ENCODE assay signal across 15 cellular contexts in genomic region chr2:234334146-234334545, GRCh38.
DNase-seq lines count a peak whose midpoint lies in the region; ATAC-seq and TF ChIP-seq lines count a peak whose summit lies in the region.
"Had no signal": no experiment of that assay in that cellular context is flagged by ENCODE, and none has a peak within 500 bp of the region (broad histone marks: within the 10 kb centered on the region; RNA-seq: fewer than 3 reads in every experiment).

No MANE protein-coding gene starts in this region.

- TF ChIP-seq EP300 in neural cell (conservative IDR thresholded peaks at IDR 0.05; ENCODE audit: poor library complexity, severe bottlenecking): no peak

- H3K4me3 ChIP-seq in GM23338 (no peak overlapping the region), neural cell (ENCODE audit: low read length) (no peak overlapping the region), A673 (ENCODE audit: low read depth, low read length, poor library complexity, severe bottlenecking) (no peak overlapping the region), GM23248 (no peak overlapping the region)
- H3K4me3 ChIP-seq: K562 had no signal

- H3K9me2 ChIP-seq in GM23338 (ENCODE audit: insufficient read depth) (no peaks in the 10 kb centered on the region; the same call in 1 of the 2 replicates), neural cell (ENCODE audit: insufficient read depth, low read length) (no peaks in the 10 kb centered on the region), GM23248 (ENCODE audit: insufficient read depth) (no peaks in the 10 kb centered on the region)

- H3K9me3 ChIP-seq in neural cell (ENCODE audit: low read length) (no peaks in the 10 kb centered on the region), A673 (ENCODE audit: low read depth, low read length, poor library complexity, severe bottlenecking) (no peaks in the 10 kb centered on the region), GM23248 (ENCODE audit: low read depth) (no peaks in the 10 kb centered on the region)

- BruUV-seq in A673 (replicated peaks; lab: Mats Ljungman, UMichigan): no TSS peak

- intact Hi-C loops in A673 (cut with micrococcal nuclease; ENCODE audit: unreplicated experiment): no loop called here

- H4K20me1 ChIP-seq in GM23338 (replicated peaks; ENCODE audit: insufficient read depth) (no peaks in the 10 kb centered on the region), neural cell (ENCODE audit: insufficient read depth) (no peaks in the 10 kb centered on the region), GM23248 (ENCODE audit: insufficient read depth) (no peaks in the 10 kb centered on the region)

- ATAC-seq in GM23338: peak; percentile 36
- ATAC-seq: CD8-positive, alpha-beta T cell; K562; T-cell had no signal

- CTCF ChIA-PET in RWPE1 (lab: Yijun Ruan, JAX): interaction anchor here (1.1 kb wide), 1 partner anchor 79 kb away, joined by 3 read pairs; no protein-coding TSS in a partner anchor
- CTCF ChIA-PET in A673 (lab: Charles Lee): no interaction called here

- H3K36me3 ChIP-seq in GM23338 (ENCODE audit: insufficient read depth) (no peaks in the 10 kb centered on the region), neural cell (ENCODE audit: insufficient read depth, low read length) (no peaks in the 10 kb centered on the region), A673 (ENCODE audit: insufficient read depth, low read length, poor library complexity, severe bottlenecking) (no peaks in the 10 kb centered on the region), GM23248 (ENCODE audit: low read depth) (no peaks in the 10 kb centered on the region)

- 46 to 53% methylated on average over 3 of the region's 3 CpGs for WGBS in GM23248 (ENCODE audit: low coverage in 1 of 2, low lambda C conversion rate in 2 of 2, missing lambda C conversion rate in 2 of 2), 2 experiments

- H3K9me3 Mint-ChIP-seq in GM23338: no peaks in the 10 kb centered on the region

- POLR2A ChIA-PET in RWPE1 (lab: Yijun Ruan, JAX; ENCODE audit: low non-redundant PET): no interaction called here
- POLR2A ChIA-PET in A673 (lab: Charles Lee; ENCODE audit: low non-redundant PET): no interaction called here

- no peak overlapping the region for H3K4me3 Mint-ChIP-seq in GM23338
- H3K4me3 Mint-ChIP-seq: CD8-positive, alpha-beta T cell; memory B cell; T-cell had no signal

- H3K9ac ChIP-seq in neural cell (ENCODE audit: low read length) (no peak overlapping the region), GM23248 (no peak overlapping the region)

- peaks cover 15% of the 10 kb centered on the region for H3K4me1 Mint-ChIP-seq in GM23338

- H3F3A ChIP-seq in GM23338 (replicated peaks; ENCODE audit: low read depth) (no peaks in the 10 kb centered on the region), neural cell (ENCODE audit: insufficient read depth, low read length, poor library complexity, severe bottlenecking) (no peaks in the 10 kb centered on the region), GM23248 (ENCODE audit: insufficient read depth) (peaks cover 7% of the 10 kb centered on the region; the same call in 1 of the 2 replicates)

- no peaks in the 10 kb centered on the region for H3K27me3 ChIP-seq in GM23338 (ENCODE audit: insufficient read depth)
- no peaks in the 10 kb centered on the region for H3K27me3 ChIP-seq in neural cell (ENCODE audit: insufficient read depth, low read depth, low read length)
- H3K27me3 ChIP-seq in A673 (replicated peaks; ENCODE audit: insufficient read depth, low read depth, low read length, poor library complexity): peaks cover 4% of the 10 kb centered on the region
- no peaks in the 10 kb centered on the region; the same call in 1 of the 2 replicates for H3K27me3 ChIP-seq in GM23248 (replicated peaks; ENCODE audit: insufficient read depth)

- no peak overlapping the region for H3K4me2 ChIP-seq in GM23338
- no peak overlapping the region for H3K4me2 ChIP-seq in neural cell (ENCODE audit: low read length)
- H3K4me2 ChIP-seq in GM23248 (ENCODE audit: unreplicated experiment): no peak overlapping the region

- no peaks in the 10 kb centered on the region for H3K79me2 ChIP-seq in GM23338 (replicated peaks; ENCODE audit: insufficient read depth)
- no peaks in the 10 kb centered on the region for H3K79me2 ChIP-seq in neural cell (replicated peaks; ENCODE audit: insufficient read depth, low read length)
- no peaks in the 10 kb centered on the region for H3K79me2 ChIP-seq in GM23248 (ENCODE audit: insufficient read depth)

- TF ChIP-seq CTCF in GM23338 (conservative IDR thresholded peaks at IDR 0.05; ENCODE audit: low read depth in 2 of 2) (no peak), RWPE1 (conservative IDR thresholded peaks at IDR 0.05; ENCODE audit: low read depth) (no peak), neural cell (IDR thresholded peaks at IDR 0.05; ENCODE audit: poor library complexity, severe bottlenecking) (no peak), A673 (conservative IDR thresholded peaks at IDR 0.05; ENCODE audit: low read depth, low read length) (no peak)

- in situ Hi-C loops in GM23248 (cut with MboI): no loop called here

- peak; percentile 29 for DNase-seq in GM23338 (ENCODE audit: low spot score)
- no peak for DNase-seq in RWPE1 (ENCODE audit: low spot score)
- DNase-seq in fibroblast of peridontal ligament (ENCODE audit: extremely low read depth): peak; percentile 62
- DNase-seq in A673 (ENCODE audit: low spot score): no peak
- DNase-seq in SHP77 treated with DMSO at 0.1 percent for 48 hours (lab: John Stamatoyannopoulos, UW): no peak
- DNase-seq in GM23248: no peak
- no peak for DNase-seq in stimulated activated CD4-positive, alpha-beta T cell treated with anti-CD3 and anti-CD28 coated beads, Interleukin-2, amount 100 ng/mL, for 48 hours
- DNase-seq: activated CD4-positive, alpha-beta T cell treated with anti-CD3 and anti-CD28 coated beads, Interleukin-2, amount 50 U/mL, for 1 hour; cerebellar nuclear complex; NCI-H2029; T-cell had no signal

- H3K27ac Mint-ChIP-seq in GM23338: no peak overlapping the region
- H3K27ac Mint-ChIP-seq: CD8-positive, alpha-beta T cell; memory B cell had no signal

- TF ChIP-seq RAD21 in neural cell (conservative IDR thresholded peaks at IDR 0.05): no peak

- H3K27ac ChIP-seq in GM23338 (ENCODE audit: low read depth) (no peak overlapping the region), RWPE1 (peak overlapping the region; percentile 56), neural cell (ENCODE audit: low read length) (peak overlapping the region; percentile 71), A673 (ENCODE audit: low read depth, low read length, poor library complexity, severe bottlenecking) (no peak overlapping the region), GM23248 (no peak overlapping the region)

- H3K36me3 Mint-ChIP-seq in GM23338 (ENCODE audit: low read depth): no peaks in the 10 kb centered on the region
- H3K36me3 Mint-ChIP-seq: CD8-positive, alpha-beta T cell had no signal

- H2AFZ ChIP-seq in GM23338: no peak overlapping the region
- no peak overlapping the region for H2AFZ ChIP-seq in neural cell (ENCODE audit: low read depth, low read length)
- no peak overlapping the region for H2AFZ ChIP-seq in GM23248

- H3K4me1 ChIP-seq in GM23338 (ENCODE audit: insufficient read depth): no peaks in the 10 kb centered on the region
- H3K4me1 ChIP-seq in A673 (ENCODE audit: insufficient read depth, low read length, poor library complexity, severe bottlenecking): no peaks in the 10 kb centered on the region
- 0 out of 2 replicates have a peak, but pooled peaks cover 5% of the 10 kb centered on the region for H3K4me1 ChIP-seq in GM23248 (ENCODE audit: insufficient read depth)

- peaks cover 6% of the 10 kb centered on the region for H3K27me3 Mint-ChIP-seq in GM23338 (ENCODE audit: insufficient read depth, low read depth, poor library complexity)
- H3K27me3 Mint-ChIP-seq: T-cell had no signal

TF ChIP-seq in GM23338, 12 proteins besides CTCF, POLR2A, EP300 and RAD21 (continues in another document):
- no peak for TF ChIP-seq ZNF114 (CRISPR knock-in tag; IDR thresholded peaks at IDR 0.05)
- TF ChIP-seq ZNF331 (CRISPR knock-in tag; IDR thresholded peaks at IDR 0.05; ENCODE audit: low read depth): no peak
- no peak for TF ChIP-seq ETS1 (IDR thresholded peaks at IDR 0.05)
- no peak for TF ChIP-seq STAT1 (IDR thresholded peaks at IDR 0.05; ENCODE audit: unreplicated experiment)
- TF ChIP-seq EZH2phosphoT487 (IDR thresholded peaks at IDR 0.05; ENCODE audit: unreplicated experiment): no peak
- TF ChIP-seq JUNB (IDR thresholded peaks at IDR 0.05; ENCODE audit: unreplicated experiment): no peak
- TF ChIP-seq NANOG (IDR thresholded peaks at IDR 0.05; ENCODE audit: borderline replicate concordance): no peak
- no peak for TF ChIP-seq EZH2 (IDR thresholded peaks at IDR 0.05; ENCODE audit: low read depth, unreplicated experiment)

TF ChIP-seq in neural cell, 6 proteins besides CTCF, POLR2A, EP300 and RAD21:
- TF ChIP-seq EZH2 (IDR thresholded peaks at IDR 0.05; ENCODE audit: borderline replicate concordance, insufficient read depth, low read length, poor library complexity, severe bottlenecking) (no peak), MXI1 (conservative IDR thresholded peaks at IDR 0.05; ENCODE audit: poor library complexity, severe bottlenecking) (no peak)
TF ChIP-seq in neural cell: peak in this region for 0.

Comparison
In these comparisons a context has a peak if more than half of its experiments do, and no peak if none do; other contexts are left out.
1. DNase-seq: peak in GM23338 (single experiment) and fibroblast of peridontal ligament (single experiment); none in RWPE1 (single experiment), A673 (single experiment), SHP77 treated with DMSO at 0.1 percent for 48 hours (single experiment), GM23248 (single experiment) and stimulated activated CD4-positive, alpha-beta T cell treated with anti-CD3 and anti-CD28 coated beads, Interleukin-2, amount 100 ng/mL, for 48 hours (0 of 2).
2. H3K27ac ChIP-seq: peak in RWPE1 (single experiment) and neural cell (single experiment); none in GM23338 (single experiment), A673 (single experiment) and GM23248 (single experiment).